ENCODE assay signal across 8 cellular contexts in genomic region chr1:108199781-108200626, GRCh38. TPM values are rescaled to one million over a fixed set of nuclear protein-coding genes. Genes with fewer than 3 reads are reported as not detected.
DNase-seq lines count a peak whose midpoint lies in the region; ATAC-seq and TF ChIP-seq lines count a peak whose summit lies in the region.

TSS of gene SLC25A24 (minus strand) at chr1:108200343. CDS start at chr1:108200138, 205 bp downstream.

- DNase-seq in AG09309 (ENCODE audit: low read depth), result no peak
- DNase-seq in NCI-H69 (lab: John Stamatoyannopoulos, UW), result peak; percentile 86
- DNase-seq in activated CD8-positive, alpha-beta memory T cell treated with anti-CD3 and anti-CD28 coated beads for 1 hour (ENCODE audit: extremely low read depth in 1 of 2, low read depth in 1 of 2), result peak; percentile 24 to 50
- DNase-seq in effector CD8-positive, alpha-beta T cell (lab: John Stamatoyannopoulos, UW), result peak; percentile 46
- DNase-seq in lung microvascular endothelial cell (ENCODE audit: low read depth in 2 of 2), result peak; percentile 64 to 74
- peak; percentile 41 to 55 (median 52) for DNase-seq in stimulated activated CD4-positive, alpha-beta T cell treated with anti-CD3 and anti-CD28 coated beads, TNF-alpha, amount 100 ng/mL, for 48 hours (ENCODE audit: low read depth in 3 of 3)

- peak within 1 kb of the TSS; percentile 96 for H3K4me3 ChIP-seq in AG09309 (ENCODE audit: control insufficient read depth, low read depth, low read length)

- no peak for TF ChIP-seq CTCF in AG09309 (IDR thresholded peaks at IDR 0.05; ENCODE audit: control insufficient read depth, insufficient read depth, low read depth, low read length, missing control alignments)

- ATAC-seq in GM18867 (IDR thresholded peaks at IDR 0.05; ENCODE audit: unreplicated experiment) (peak; percentile 93), HG03175 (IDR thresholded peaks at IDR 0.05; ENCODE audit: unreplicated experiment) (peak; percentile 76)

RNA-seq across cellular contexts. Expression of gene SLC25A24, which starts in this region (rescaled TPM):
- 28.1 and 38.9 TPM in 2 replicates for total RNA-seq in lung microvascular endothelial cell
